ENCODE assay signal across 1 cellular context in genomic region chr5:79513519-79514390, GRCh38.
A peak's percentile ranks its signal among the peaks of the same experiment; 100 is the strongest.
TF ChIP-seq lines count a peak whose summit lies in the region.

TSS of gene HOMER1 (minus strand) at chr5:79514134. CDS start at chr5:79512774, 1,360 bp downstream.

TF ChIP-seq in HEK293, 187 proteins besides CTCF, POLR2A, EP300 and RAD21 (continued from another document):
- TF ChIP-seq REST (tag by site-specific recombination; IDR thresholded peaks at IDR 0.05) (no peak; the same call in 1 of the 2 replicates), SALL2 (tag by site-specific recombination; IDR thresholded peaks at IDR 0.05; ENCODE audit: borderline replicate concordance) (no peak), KLF9 (tag by site-specific recombination; IDR thresholded peaks at IDR 0.05; ENCODE audit: low read depth) (peak; percentile 37; the same call in 1 of the 2 replicates), ZNF266 (tag by site-specific recombination; IDR thresholded peaks at IDR 0.05; ENCODE audit: low read depth) (no peak), ZNF510 (tag by site-specific recombination; IDR thresholded peaks at IDR 0.05; ENCODE audit: insufficient replicate concordance) (no peak)
TF ChIP-seq in HEK293: peak in this region for 28.
